20 cellular contexts compared by ENCODE assay signal in the genomic region with DNA sequence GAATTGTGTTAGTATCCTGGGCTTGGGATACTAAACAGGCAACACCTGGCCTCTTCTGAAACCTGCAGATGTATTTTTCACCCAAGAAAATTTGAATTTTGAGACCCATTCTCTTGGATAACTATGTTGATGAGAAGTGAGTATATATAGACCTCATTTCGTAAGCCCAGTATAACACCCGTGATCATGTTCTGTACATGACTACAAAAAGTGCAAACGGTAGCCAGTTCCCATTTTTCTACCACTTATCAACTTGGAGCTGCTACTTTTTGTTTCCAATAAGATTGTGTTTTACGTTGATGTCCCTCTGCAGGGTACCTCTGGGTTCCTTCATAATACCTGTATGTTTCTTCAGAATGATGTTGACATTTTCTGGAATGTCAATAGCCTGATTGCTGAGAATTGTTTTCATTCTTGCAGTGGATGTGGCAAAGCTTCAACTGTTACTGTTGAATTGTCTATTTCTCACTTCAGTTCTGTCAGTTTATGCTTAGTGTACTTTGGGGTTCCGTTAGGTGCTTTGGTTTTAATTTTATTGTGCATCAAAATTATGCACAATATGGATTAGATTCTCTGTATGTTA.
"Had no signal": no experiment of that assay in that cellular context is flagged by ENCODE, and none has a peak within 500 bp of the region (broad histone marks: within the 10 kb centered on the region; RNA-seq: fewer than 3 reads in every experiment).

No MANE protein-coding gene starts in this region.

- H3K36me3 ChIP-seq: breast epithelium, esophagus squamous epithelium, lower lobe of right lung, right atrium auricular region, suprapubic skin, tibial artery had no signal

- H3K4me3 ChIP-seq: breast epithelium, esophagus squamous epithelium, lower lobe of right lung, neural progenitor cell, right atrium auricular region, suprapubic skin, tibial artery had no signal

- H3K9ac ChIP-seq: neural progenitor cell had no signal

- H3K27ac ChIP-seq: breast epithelium, esophagus squamous epithelium, lower lobe of right lung, neural progenitor cell, right atrium auricular region, suprapubic skin, tibial artery had no signal

- DNase-seq: activated CD4-positive, alpha-beta T cell treated with anti-CD3 and anti-CD28 coated beads for 4 hours; activated CD4-positive, alpha-beta T cell treated with anti-CD3 and anti-CD28 coated beads, Interleukin-2, amount 50 U/mL, for 4 hours; activated naive CD4-positive, alpha-beta T cell; activated T-cell treated with anti-CD3 and anti-CD28 coated beads for 4 hours; activated T-cell treated with anti-CD3 and anti-CD28 coated beads, Interleukin-2, amount 50 U/mL, for 72 hours; central memory CD4-positive, alpha-beta T cell; endodermal cell; esophagus squamous epithelium; kidney glomerular epithelial cell; lower lobe of right lung; natural killer cell; occipital lobe; stimulated activated CD4-positive, alpha-beta T cell treated with anti-CD3 and anti-CD28 coated beads, Interleukin-15, amount 100 ng/mL, for 24 hours; stimulated activated CD4-positive, alpha-beta T cell treated with anti-CD3 and anti-CD28 coated beads, Interleukin-2, amount 100 ng/mL, for 24 hours; stimulated activated naive B cell treated with anti-CD40 and anti-IgM and Interleukin-4, amounts not matched to agents 10 μg/mL and 1 μg/mL and 100 μg/mL, for 72 hours; tibial artery had no signal

- H2AFZ ChIP-seq: neural progenitor cell had no signal

- H3K4me2 ChIP-seq: neural progenitor cell had no signal

- H3K27me3 ChIP-seq: breast epithelium, esophagus squamous epithelium, neural progenitor cell, right atrium auricular region, suprapubic skin, tibial artery had no signal

- H3K4me1 ChIP-seq: breast epithelium, neural progenitor cell had no signal

- H3K9me3 ChIP-seq: breast epithelium, esophagus squamous epithelium, lower lobe of right lung, right atrium auricular region, suprapubic skin, tibial artery had no signal
